ENCODE assay signal across 12 cellular contexts in the genomic region with DNA sequence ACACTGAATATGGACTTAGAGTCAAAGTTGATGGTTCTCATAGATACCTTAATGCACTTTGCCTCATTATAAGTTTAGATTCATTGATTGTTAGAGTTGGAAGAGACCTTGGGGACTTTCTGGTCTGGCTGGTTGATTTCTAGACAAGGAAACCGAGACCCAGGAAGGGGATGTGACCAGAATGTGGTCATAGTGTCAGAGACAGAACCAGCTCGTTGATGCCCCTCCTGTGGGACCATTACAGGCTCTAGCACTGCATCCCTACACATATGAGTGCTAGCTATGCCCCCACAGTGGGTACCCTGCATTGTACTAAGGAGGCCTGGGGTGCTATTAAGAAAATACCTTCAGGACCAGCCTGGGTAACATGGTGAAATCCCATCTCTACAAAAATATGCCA.
"Had no signal": no experiment of that assay in that cellular context is flagged by ENCODE, and none has a peak within 500 bp of the region (broad histone marks: within the 10 kb centered on the region; RNA-seq: fewer than 3 reads in every experiment).

No MANE protein-coding gene starts in this region.

- H3K27me3 ChIP-seq: pancreas, spleen, thyroid gland had no signal

- DNase-seq: activated CD4-positive, alpha-beta T cell treated with anti-CD3 and anti-CD28 coated beads, Interleukin-2, amount 50 U/mL, for 1 hour; activated CD4-positive, CD25-positive, alpha-beta regulatory T cell; activated gamma-delta T cell treated with Interleukin-2 at 50 U/mL for 16 hours; activated T-cell treated with anti-CD3 and anti-CD28 coated beads, Interleukin-2, amount 50 U/mL, for 4 hours; effector memory CD4-positive, alpha-beta T cell; head of caudate nucleus; lower lobe of right lung; pancreas; spleen; thyroid gland had no signal

- H3K4me1 ChIP-seq: lower lobe of right lung, pancreas had no signal

- H3K36me3 ChIP-seq: lower lobe of right lung, pancreas, thyroid gland had no signal

- H3K4me3 Mint-ChIP-seq: activated naive CD8-positive, alpha-beta T cell; activated T-cell treated with anti-CD3 and anti-CD28 coated beads, Interleukin-2, amount 50 U/mL, for 4 hours; brain had no signal

- H3K4me3 ChIP-seq: lower lobe of right lung, pancreas, spleen, thyroid gland had no signal

- H3K27ac Mint-ChIP-seq: activated naive CD8-positive, alpha-beta T cell; brain had no signal

- H3K27ac ChIP-seq: lower lobe of right lung, pancreas, spleen, thyroid gland had no signal

- H3K9me3 ChIP-seq: lower lobe of right lung, pancreas, thyroid gland had no signal

- H3K27me3 Mint-ChIP-seq: activated naive CD8-positive, alpha-beta T cell; brain had no signal
